ENCODE assay signal across 26 cellular contexts in genomic region chr7:54072710-54073109, GRCh38.
"Had no signal": no experiment of that assay in that cellular context is flagged by ENCODE, and none has a peak within 500 bp of the region (broad histone marks: within the 10 kb centered on the region; RNA-seq: fewer than 3 reads in every experiment).

No MANE protein-coding gene starts in this region.

- ATAC-seq: left cardiac atrium; left lung; lower lobe of right lung; naive thymus-derived CD8-positive, alpha-beta T cell; pancreas; sciatic nerve; stimulated activated naive B cell treated with anti-CD40 and anti-IgM and Interleukin-4, amounts not matched to agents 10 μg/mL and 1 μg/mL and 100 μg/mL, for 72 hours; stimulated activated naive CD8-positive, alpha-beta T cell treated with anti-CD3 and anti-CD28 coated beads, Interleukin-15, Interleukin-2, amounts not matched to agents 100 U/mL and 50 U/mL, for 24 hours had no signal

- H3K9me3 ChIP-seq: lower lobe of right lung, pancreas, right atrium auricular region, testis, thyroid gland, transverse colon, vagina had no signal

- H3K27ac ChIP-seq: left lung, lower lobe of right lung, pancreas, right atrium auricular region, skin epidermis, stomach, testis, thyroid gland, transverse colon, upper lobe of left lung, vagina had no signal

- H3K4me3 ChIP-seq: left lung, lower lobe of right lung, pancreas, right atrium auricular region, skin epidermis, stomach, testis, thyroid gland, transverse colon, upper lobe of left lung, vagina had no signal

- DNase-seq: hippocampal formation; kidney glomerular epithelial cell; left cardiac atrium; left lung; lower lobe of right lung; mammary epithelial cell; mesenchymal stem cell; naive thymus-derived CD8-positive, alpha-beta T cell; nucleus accumbens; pancreas; stimulated activated CD4-positive, alpha-beta T cell treated with anti-CD3 and anti-CD28 coated beads, Interleukin-12 subunit alpha, Interleukin-12 subunit beta, amount 100 ng/mL, for 4 hours; stimulated activated CD4-positive, alpha-beta T cell treated with anti-CD3 and anti-CD28 coated beads, Interleukin-15, amount 100 ng/mL, for 24 hours; stimulated activated CD4-positive, alpha-beta T cell treated with anti-CD3 and anti-CD28 coated beads, Interleukin-2, amount 100 ng/mL, for 24 hours; stimulated activated CD4-positive, alpha-beta T cell treated with anti-CD3 and anti-CD28 coated beads, Interleukin-4, amount 100 ng/mL, for 1 hour; stimulated activated naive B cell treated with anti-CD40 and anti-IgM and Interleukin-4, amounts not matched to agents 10 μg/mL and 1 μg/mL and 100 μg/mL, for 72 hours; stimulated activated naive CD8-positive, alpha-beta T cell treated with anti-CD3 and anti-CD28 coated beads, Interleukin-15, Interleukin-2, amounts not matched to agents 100 U/mL and 50 U/mL, for 24 hours; stomach; testis; thyroid gland; transverse colon; upper lobe of left lung had no signal

- H3K4me1 ChIP-seq: left lung, lower lobe of right lung, pancreas, right atrium auricular region, stomach, testis, thyroid gland, transverse colon, upper lobe of left lung, vagina had no signal

- FAIRE-seq: keratinocyte, pancreas had no signal

- H3K27me3 ChIP-seq: left lung, pancreas, right atrium auricular region, stomach, testis, thyroid gland, transverse colon, upper lobe of left lung, vagina had no signal

- H3K36me3 ChIP-seq: left lung, lower lobe of right lung, pancreas, right atrium auricular region, stomach, thyroid gland, transverse colon, upper lobe of left lung, vagina had no signal
